Comparison of ENCODE assay signal across 8 cellular contexts in the genomic region with DNA sequence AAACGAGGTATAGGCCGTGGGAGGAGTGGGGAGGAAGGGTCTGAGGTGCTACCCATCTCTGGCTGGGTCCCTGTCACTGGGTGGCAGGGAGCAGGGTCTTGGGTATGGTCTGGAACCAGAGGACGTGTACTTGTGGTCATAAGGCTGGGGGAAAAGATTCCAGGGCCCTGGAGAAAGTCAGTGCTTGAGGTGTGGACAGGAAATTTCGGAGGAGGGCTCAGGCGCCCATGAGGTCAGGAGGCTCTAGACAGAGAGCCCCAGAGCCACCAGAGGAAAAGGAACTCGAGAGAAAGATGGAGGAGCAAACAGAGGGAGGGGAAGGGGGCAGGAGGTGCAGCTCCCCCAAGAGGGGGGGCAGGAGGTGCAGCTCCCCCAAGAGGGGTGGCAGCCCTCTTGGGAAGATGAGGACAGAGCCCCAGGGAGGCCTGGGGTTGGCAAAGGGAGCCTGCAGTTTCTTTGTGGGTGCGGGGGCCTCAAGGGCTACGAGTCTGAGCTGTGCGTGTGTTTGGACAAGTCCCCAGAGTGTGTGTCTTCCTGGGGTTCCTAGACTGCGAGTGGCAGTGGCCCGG. TPM values are rescaled to one million over a fixed set of nuclear protein-coding genes. Genes with fewer than 3 reads are reported as not detected.
DNase-seq lines count a peak whose midpoint lies in the region; ATAC-seq and TF ChIP-seq lines count a peak whose summit lies in the region.

No MANE protein-coding gene starts in this region.

- H3K9ac ChIP-seq in NT2/D1 (ENCODE audit: insufficient read length, low read depth), result peak overlapping the region; percentile 97
- peak overlapping the region; percentile 3 for H3K9ac ChIP-seq in rectal smooth muscle tissue (ENCODE audit: low read length)

- H3K4me3 ChIP-seq in NT2/D1 (ENCODE audit: insufficient read length, low read depth), result peak overlapping the region; percentile 97
- peak overlapping the region; percentile 65 for H3K4me3 ChIP-seq in epithelial cell of proximal tubule (ENCODE audit: low read depth, low read length)
- peak overlapping the region; percentile 73 for H3K4me3 ChIP-seq in rectal smooth muscle tissue (ENCODE audit: low read length)

- H3K27ac ChIP-seq in rectal smooth muscle tissue (ENCODE audit: low read depth, low read length), result peak overlapping the region; percentile 66

- DNase-seq in NT2/D1 (ENCODE audit: low read depth, low spot score) (no peak), epithelial cell of proximal tubule (ENCODE audit: low read depth) (no peak), NCI-H82 treated with DMSO at 0.1 percent for 48 hours (lab: John Stamatoyannopoulos, UW; ENCODE audit: unreplicated experiment) (no peak), Kasumi-1 (lab: John Stamatoyannopoulos, UW) (no peak), erythroblast (lab: John Stamatoyannopoulos, UW) (no peak), SKM-1 treated with dmso at 0.1 percent for 144 hours (lab: John Stamatoyannopoulos, UW; ENCODE audit: unreplicated experiment) (no peak)

- ATAC-seq in GM19328 (IDR thresholded peaks at IDR 0.05; ENCODE audit: unreplicated experiment), result peak; percentile 6

- H3K27me3 ChIP-seq in NT2/D1 (ENCODE audit: insufficient read depth, insufficient read length) (peaks cover 17% of the 10 kb centered on the region), rectal smooth muscle tissue (ENCODE audit: control insufficient read depth, insufficient read depth, low read length) (no peaks in the 10 kb centered on the region)

- no peak for TF ChIP-seq CTCF in epithelial cell of proximal tubule (conservative IDR thresholded peaks at IDR 0.05; ENCODE audit: low read depth, low read length)

- H3K9me3 ChIP-seq in NT2/D1 (ENCODE audit: insufficient read depth, low read length), result no peaks in the 10 kb centered on the region

- H3K4me1 ChIP-seq in NT2/D1 (ENCODE audit: insufficient read depth, insufficient read length) (peaks cover 9% of the 10 kb centered on the region), rectal smooth muscle tissue (ENCODE audit: control insufficient read depth, insufficient read depth, low read length) (peaks cover 5% of the 10 kb centered on the region)

- H3K36me3 ChIP-seq in NT2/D1 (ENCODE audit: insufficient read depth, insufficient read length, low read length) (peaks cover 27% of the 10 kb centered on the region), rectal smooth muscle tissue (ENCODE audit: control insufficient read depth, insufficient read depth, low read length) (peaks cover 15% of the 10 kb centered on the region)

- TF ChIP-seq POLR2A in erythroblast (IDR thresholded peaks at IDR 0.05; ENCODE audit: low read length), result no peak

RNA-seq across cellular contexts. Expression of gene SLC7A6, which starts 0.7 kb away (rescaled TPM):
- 10.6 and 25.3 TPM in 2 replicates for total RNA-seq in epithelial cell of proximal tubule

RNA-seq across cellular contexts. Expression of gene PLA2G15, which starts 18.5 kb away (rescaled TPM):
- 17.1 and 18.7 TPM in 2 replicates for total RNA-seq in epithelial cell of proximal tubule

RNA-seq across cellular contexts. Expression of gene ESRP2, which starts 27.7 kb away (rescaled TPM):
- 25.5 and 26.7 TPM in 2 replicates for total RNA-seq in epithelial cell of proximal tubule

RNA-seq across cellular contexts. Expression of gene SLC7A6OS, which starts 47.1 kb away (rescaled TPM):
- 10.3 and 14.2 TPM in 2 replicates for total RNA-seq in epithelial cell of proximal tubule

RNA-seq across cellular contexts. Expression of gene PRMT7, which starts 47.2 kb away (rescaled TPM):
- 32.1 and 50.6 TPM in 2 replicates for total RNA-seq in epithelial cell of proximal tubule
